38 cellular contexts compared by ENCODE assay signal in genomic region chr1:57712846-57713245, GRCh38.
"Had no signal": no experiment of that assay in that cellular context is flagged by ENCODE, and none has a peak within 500 bp of the region (broad histone marks: within the 10 kb centered on the region; RNA-seq: fewer than 3 reads in every experiment).

No MANE protein-coding gene starts in this region.

- H3K4me3 Mint-ChIP-seq: activated CD4-positive, alpha-beta memory T cell treated with anti-CD3 and anti-CD28 coated beads, Interleukin-2, amount 10 ng/mL, durations not matched to agents 7 days and 5 days; activated CD4-positive, alpha-beta T cell treated with anti-CD3 and anti-CD28 coated beads for 36 hours; activated CD4-positive, alpha-beta T cell treated with anti-CD3 and anti-CD28 coated beads, Interleukin-2, amount 10 ng/mL, durations not matched to agents 7 days and 5 days; activated CD8-positive, alpha-beta memory T cell treated with anti-CD3 and anti-CD28 coated beads, Interleukin-2, amount 10 ng/mL, durations not matched to agents 7 days and 5 days; activated CD8-positive, alpha-beta T cell treated with anti-CD3 and anti-CD28 coated beads, Interleukin-2, amount 10 ng/mL, durations not matched to agents 7 days and 5 days; activated naive CD4-positive, alpha-beta T cell treated with anti-CD3 and anti-CD28 coated beads, Interleukin-2, amount 10 ng/mL, durations not matched to agents 7 days and 5 days; activated naive CD4-positive, alpha-beta T cell treated with anti-CD3 and anti-CD28 coated beads, Interleukin-2, amount 50 U/mL, for 24 hours; activated naive CD8-positive, alpha-beta T cell; activated naive CD8-positive, alpha-beta T cell treated with anti-CD3 and anti-CD28 coated beads, Interleukin-2, amount 10 ng/mL, durations not matched to agents 7 days and 5 days; activated naive CD8-positive, alpha-beta T cell treated with anti-CD3 and anti-CD28 coated beads, Interleukin-2, amount 50 U/mL, for 24 hours; activated T-cell treated with anti-CD3 and anti-CD28 coated beads, Interleukin-2, amount 50 U/mL, for 24 hours; central memory CD8-positive, alpha-beta T cell; T-helper 1 cell treated with Interleukin-12 subunit alpha and Interleukin-12 subunit beta and Interleukin-4 antibody, amounts not matched to agents 30 μg/mL and 1 μg/mL, for 36 hours; T-helper 2 cell treated with Interferon-gamma antibody and Interleukin-4, amounts not matched to agents 5 μg/mL and 100 μg/mL, for 36 hours; WTC11 had no signal

- H3K27ac ChIP-seq: ascending aorta, brain microvascular endothelial cell, breast epithelium, colonic mucosa, WERI-Rb-1 had no signal

- H3K27me3 ChIP-seq: ascending aorta, brain microvascular endothelial cell, breast epithelium, colonic mucosa had no signal

- H3K4me1 Mint-ChIP-seq: activated CD4-positive, alpha-beta memory T cell treated with anti-CD3 and anti-CD28 coated beads, Interleukin-2, amount 10 ng/mL, durations not matched to agents 7 days and 5 days; activated CD4-positive, alpha-beta T cell treated with anti-CD3 and anti-CD28 coated beads for 36 hours; activated CD4-positive, alpha-beta T cell treated with anti-CD3 and anti-CD28 coated beads, Interleukin-2, amount 10 ng/mL, durations not matched to agents 7 days and 5 days; activated CD8-positive, alpha-beta memory T cell treated with anti-CD3 and anti-CD28 coated beads, Interleukin-2, amount 10 ng/mL, durations not matched to agents 7 days and 5 days; activated naive CD4-positive, alpha-beta T cell treated with anti-CD3 and anti-CD28 coated beads, Interleukin-2, amount 10 ng/mL, durations not matched to agents 7 days and 5 days; activated naive CD4-positive, alpha-beta T cell treated with anti-CD3 and anti-CD28 coated beads, Interleukin-2, amount 50 U/mL, for 24 hours; activated naive CD8-positive, alpha-beta T cell treated with anti-CD3 and anti-CD28 coated beads, Interleukin-2, amount 10 ng/mL, durations not matched to agents 7 days and 5 days; activated naive CD8-positive, alpha-beta T cell treated with anti-CD3 and anti-CD28 coated beads, Interleukin-2, amount 50 U/mL, for 24 hours; central memory CD8-positive, alpha-beta T cell had no signal

- H3K4me1 ChIP-seq: ascending aorta, breast epithelium, colonic mucosa had no signal

- H3K27me3 Mint-ChIP-seq: activated CD4-positive, alpha-beta memory T cell treated with anti-CD3 and anti-CD28 coated beads, Interleukin-2, amount 10 ng/mL, durations not matched to agents 7 days and 5 days; activated CD4-positive, alpha-beta T cell treated with anti-CD3 and anti-CD28 coated beads, Interleukin-2, amount 10 ng/mL, durations not matched to agents 7 days and 5 days; activated CD8-positive, alpha-beta memory T cell treated with anti-CD3 and anti-CD28 coated beads, Interleukin-2, amount 10 ng/mL, durations not matched to agents 7 days and 5 days; activated naive CD4-positive, alpha-beta T cell treated with anti-CD3 and anti-CD28 coated beads, Interleukin-2, amount 10 ng/mL, durations not matched to agents 7 days and 5 days; activated naive CD8-positive, alpha-beta T cell treated with anti-CD3 and anti-CD28 coated beads, Interleukin-2, amount 10 ng/mL, durations not matched to agents 7 days and 5 days had no signal

- DNase-seq: activated CD4-positive, alpha-beta memory T cell treated with anti-CD3 and anti-CD28 coated beads, Interleukin-2, amount 10 ng/mL, durations not matched to agents 7 days and 5 days; activated CD4-positive, alpha-beta T cell treated with anti-CD3 and anti-CD28 coated beads for 1 hour; activated CD4-positive, alpha-beta T cell treated with anti-CD3 and anti-CD28 coated beads for 36 hours; activated CD4-positive, alpha-beta T cell treated with anti-CD3 and anti-CD28 coated beads for 48 hours; activated CD4-positive, alpha-beta T cell treated with anti-CD3 and anti-CD28 coated beads, Interleukin-2, amount 10 ng/mL, durations not matched to agents 7 days and 5 days; activated CD4-positive, alpha-beta T cell treated with anti-CD3 and anti-CD28 coated beads, Interleukin-2, amount 50 U/mL, for 48 hours; activated CD4-positive, CD25-positive, alpha-beta regulatory T cell; activated CD8-positive, alpha-beta memory T cell treated with anti-CD3 and anti-CD28 coated beads for 24 hours; activated CD8-positive, alpha-beta memory T cell treated with anti-CD3 and anti-CD28 coated beads, Interleukin-2, amount 10 ng/mL, durations not matched to agents 7 days and 5 days; activated CD8-positive, alpha-beta memory T cell treated with anti-CD3 and anti-CD28 coated beads, Interleukin-2, amount 50 U/mL, for 48 hours; activated CD8-positive, alpha-beta T cell treated with anti-CD3 and anti-CD28 coated beads, Interleukin-2, amount 10 ng/mL, durations not matched to agents 7 days and 5 days; activated effector memory CD4-positive, alpha-beta T cell treated with Interleukin-2 at 50 U/mL for 16 hours; activated gamma-delta T cell; activated naive CD4-positive, alpha-beta T cell treated with anti-CD3 and anti-CD28 coated beads, Interleukin-2, amount 10 ng/mL, durations not matched to agents 7 days and 5 days; activated naive CD4-positive, alpha-beta T cell treated with Interleukin-2 at 50 U/mL for 16 hours; activated naive CD8-positive, alpha-beta T cell treated with anti-CD3 and anti-CD28 coated beads, Interleukin-2, amount 10 ng/mL, durations not matched to agents 7 days and 5 days; activated naive CD8-positive, alpha-beta T cell treated with anti-CD3 and anti-CD28 coated beads, Interleukin-2, amount 50 U/mL, for 24 hours; activated T-cell treated with anti-CD3 and anti-CD28 coated beads, Interleukin-2, amount 50 U/mL, for 24 hours; activated T-cell treated with anti-CD3 and anti-CD28 coated beads, Interleukin-2, amount 50 U/mL, for 48 hours; amygdala; anterior cingulate cortex; brain microvascular endothelial cell; caudate nucleus; cerebellar nuclear complex; colonic mucosa; T-helper 2 cell; T-helper 9 cell; WERI-Rb-1 had no signal

- H3K9me3 Mint-ChIP-seq: activated CD4-positive, alpha-beta memory T cell treated with anti-CD3 and anti-CD28 coated beads, Interleukin-2, amount 10 ng/mL, durations not matched to agents 7 days and 5 days; activated CD4-positive, alpha-beta T cell treated with anti-CD3 and anti-CD28 coated beads, Interleukin-2, amount 10 ng/mL, durations not matched to agents 7 days and 5 days; activated naive CD4-positive, alpha-beta T cell treated with anti-CD3 and anti-CD28 coated beads, Interleukin-2, amount 50 U/mL, for 24 hours; activated T-cell treated with anti-CD3 and anti-CD28 coated beads, Interleukin-2, amount 50 U/mL, for 24 hours; activated T-helper 2 cell treated with anti-CD3 and anti-CD28 coated beads, Interferon-gamma antibody, Interleukin-2, Interleukin-4, amounts not matched to agents 10 μg/mL and 5 μg/mL and 100 μg/mL, durations not matched to agents 14 hours and 24 hours and 36 hours; T-helper 1 cell treated with Interleukin-12 subunit alpha and Interleukin-12 subunit beta and Interleukin-4 antibody, amounts not matched to agents 30 μg/mL and 1 μg/mL, for 36 hours; T-helper 2 cell treated with Interferon-gamma antibody and Interleukin-4, amounts not matched to agents 5 μg/mL and 100 μg/mL, for 36 hours; WTC11 had no signal

- H3K27ac Mint-ChIP-seq: activated CD4-positive, alpha-beta memory T cell treated with anti-CD3 and anti-CD28 coated beads, Interleukin-2, amount 10 ng/mL, durations not matched to agents 7 days and 5 days; activated CD4-positive, alpha-beta T cell treated with anti-CD3 and anti-CD28 coated beads for 36 hours; activated CD4-positive, alpha-beta T cell treated with anti-CD3 and anti-CD28 coated beads, Interleukin-2, amount 10 ng/mL, durations not matched to agents 7 days and 5 days; activated CD8-positive, alpha-beta memory T cell treated with anti-CD3 and anti-CD28 coated beads, Interleukin-2, amount 10 ng/mL, durations not matched to agents 7 days and 5 days; activated CD8-positive, alpha-beta T cell treated with anti-CD3 and anti-CD28 coated beads, Interleukin-2, amount 10 ng/mL, durations not matched to agents 7 days and 5 days; activated naive CD4-positive, alpha-beta T cell treated with anti-CD3 and anti-CD28 coated beads, Interleukin-2, amount 10 ng/mL, durations not matched to agents 7 days and 5 days; activated naive CD4-positive, alpha-beta T cell treated with anti-CD3 and anti-CD28 coated beads, Interleukin-2, amount 50 U/mL, for 24 hours; activated naive CD8-positive, alpha-beta T cell; activated naive CD8-positive, alpha-beta T cell treated with anti-CD3 and anti-CD28 coated beads, Interleukin-2, amount 10 ng/mL, durations not matched to agents 7 days and 5 days; activated naive CD8-positive, alpha-beta T cell treated with anti-CD3 and anti-CD28 coated beads, Interleukin-2, amount 50 U/mL, for 24 hours; activated T-cell treated with anti-CD3 and anti-CD28 coated beads, Interleukin-2, amount 50 U/mL, for 24 hours; activated T-helper 2 cell treated with anti-CD3 and anti-CD28 coated beads, Interferon-gamma antibody, Interleukin-2, Interleukin-4, amounts not matched to agents 10 μg/mL and 5 μg/mL and 100 μg/mL, durations not matched to agents 14 hours and 24 hours and 36 hours; T-helper 1 cell treated with Interleukin-12 subunit alpha and Interleukin-12 subunit beta and Interleukin-4 antibody, amounts not matched to agents 30 μg/mL and 1 μg/mL, for 36 hours; T-helper 2 cell treated with Interferon-gamma antibody and Interleukin-4, amounts not matched to agents 5 μg/mL and 100 μg/mL, for 36 hours; WTC11 had no signal

- H3K9me3 ChIP-seq: ascending aorta, breast epithelium, colonic mucosa had no signal

- H3K36me3 ChIP-seq: ascending aorta, brain microvascular endothelial cell, breast epithelium, colonic mucosa, WERI-Rb-1 had no signal

- ATAC-seq: activated CD4-positive, alpha-beta T cell treated with anti-CD3 and anti-CD28 coated beads for 36 hours; activated CD4-positive, CD25-positive, alpha-beta regulatory T cell treated with anti-CD3 and anti-CD28 coated beads, Interleukin-2, amount 50 U/mL, for 24 hours; activated CD8-positive, alpha-beta memory T cell treated with anti-CD3 and anti-CD28 coated beads, Interleukin-2, amount 10 ng/mL, durations not matched to agents 7 days and 5 days; activated CD8-positive, alpha-beta T cell treated with anti-CD3 and anti-CD28 coated beads, Interleukin-2, amount 10 ng/mL, durations not matched to agents 7 days and 5 days; activated naive CD8-positive, alpha-beta T cell treated with anti-CD3 and anti-CD28 coated beads, Interleukin-2, amount 50 U/mL, for 24 hours; WTC11 had no signal

- H3K4me3 ChIP-seq: ascending aorta, breast epithelium, colonic mucosa had no signal

- H3K36me3 Mint-ChIP-seq: activated CD8-positive, alpha-beta memory T cell treated with anti-CD3 and anti-CD28 coated beads, Interleukin-2, amount 10 ng/mL, durations not matched to agents 7 days and 5 days; activated naive CD4-positive, alpha-beta T cell treated with anti-CD3 and anti-CD28 coated beads, Interleukin-2, amount 10 ng/mL, durations not matched to agents 7 days and 5 days; activated naive CD4-positive, alpha-beta T cell treated with anti-CD3 and anti-CD28 coated beads, Interleukin-2, amount 50 U/mL, for 24 hours; activated naive CD8-positive, alpha-beta T cell; activated naive CD8-positive, alpha-beta T cell treated with anti-CD3 and anti-CD28 coated beads, Interleukin-2, amount 10 ng/mL, durations not matched to agents 7 days and 5 days; WTC11 had no signal
